In the genomic region with DNA sequence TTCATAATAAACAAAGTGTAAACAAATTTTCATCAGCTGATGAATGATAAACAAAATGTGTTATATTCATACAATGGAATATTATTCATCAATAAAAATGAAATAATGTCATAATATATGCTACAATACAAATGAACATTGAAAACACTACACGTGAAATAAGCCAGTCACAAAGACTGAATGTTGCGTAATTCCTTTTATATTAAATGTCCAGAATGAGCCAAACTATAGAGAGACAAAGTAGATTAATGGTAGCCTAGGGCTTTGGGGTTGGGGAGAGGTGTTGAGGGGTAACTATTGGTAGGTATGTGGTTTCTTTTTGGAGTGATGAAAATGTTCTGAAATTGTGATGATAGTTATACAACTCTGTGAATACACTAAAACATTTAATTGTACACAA, we compare ENCODE assay signal across 7 cellular contexts.
"Had no signal": no experiment of that assay in that cellular context is flagged by ENCODE, and none has a peak within 500 bp of the region (broad histone marks: within the 10 kb centered on the region; RNA-seq: fewer than 3 reads in every experiment).

No MANE protein-coding gene starts in this region.

- H3K27ac ChIP-seq: HL-60, KMS-11 had no signal

- DNase-seq: Karpas-422, Kasumi-1, KBM-7, KG1 had no signal

- H3K4me2 ChIP-seq: KMS-11 had no signal

- H3K9ac ChIP-seq: KMS-11 had no signal

- FAIRE-seq: HTR-8/SVneo had no signal
